8 cellular contexts compared by ENCODE assay signal in the genomic region with DNA sequence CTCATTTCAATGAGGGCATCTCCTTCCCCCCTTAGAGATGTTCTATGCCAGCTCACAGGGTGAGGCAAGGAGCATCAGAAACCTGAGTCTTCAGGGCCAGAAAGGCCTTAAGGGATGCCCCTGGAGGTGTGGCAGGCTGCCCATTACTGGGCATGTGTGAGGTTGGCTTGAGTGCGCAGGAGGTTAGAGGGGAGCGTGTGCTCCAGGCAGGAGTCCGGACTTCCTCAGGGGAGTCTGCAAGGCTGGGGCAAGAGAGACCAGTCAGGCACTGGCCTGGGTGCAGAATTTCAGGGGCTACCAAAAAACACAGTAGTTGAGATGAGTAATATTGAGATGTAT. TPM values are rescaled to one million over a fixed set of nuclear protein-coding genes. Genes with fewer than 3 reads are reported as not detected.
A peak's percentile ranks its signal among the peaks of the same experiment; 100 is the strongest.
DNase-seq lines count a peak whose midpoint lies in the region; ATAC-seq and TF ChIP-seq lines count a peak whose summit lies in the region.
"Had no signal": no experiment of that assay in that cellular context is flagged by ENCODE, and none has a peak within 500 bp of the region (broad histone marks: within the 10 kb centered on the region; RNA-seq: fewer than 3 reads in every experiment).

No MANE protein-coding gene starts in this region.

- RAD21 ChIA-PET in HCT116 (lab: Charles Lee; ENCODE audit: low non-redundant PET in 1 of 2, low total read pairs in 2 of 2, uncharacterized antibody in 2 of 2, unreplicated experiment in 2 of 2): interaction anchor here in 1 of 2 experiments (0.6 kb wide), 1 partner anchor 921 kb away, joined by 3 read pairs; no protein-coding TSS in a partner anchor

- no peak overlapping the region for H2AFZ ChIP-seq in HCT116 (ENCODE audit: low read depth, low read length, poor library complexity, severe bottlenecking)

- TF ChIP-seq RAD21 in HCT116 (IDR thresholded peaks at IDR 0.05; ENCODE audit: low read depth): no peak

- H4K20me1 ChIP-seq in HCT116 (ENCODE audit: insufficient read depth): no peaks in the 10 kb centered on the region

- H3K4me3 ChIP-seq in HCT116 (replicated peaks in 1 of 2; ENCODE audit: low read depth in 1 of 2, low read length in 2 of 2) (peak overlapping the region; percentile 57 to 77), skeletal muscle satellite cell (ENCODE audit: low read length) (peak overlapping the region; percentile 87)

- H3K9me2 ChIP-seq in HCT116 (ENCODE audit: insufficient read depth): no peaks in the 10 kb centered on the region

- H3K36me3 ChIP-seq in HCT116 (ENCODE audit: control insufficient read depth in 1 of 2, insufficient read depth in 2 of 2, low read length in 2 of 2) (no peaks in the 10 kb centered on the region), skeletal muscle satellite cell (ENCODE audit: insufficient read depth, low read length) (peaks cover 32% of the 10 kb centered on the region)

- H3K79me2 ChIP-seq in HCT116 (ENCODE audit: insufficient read depth, low read length): no peaks in the 10 kb centered on the region

- H3K9me3 ChIP-seq in HCT116 (ENCODE audit: control insufficient read depth in 1 of 2, insufficient read depth in 1 of 2, low read depth in 1 of 2, low read length in 2 of 2) (no peaks in the 10 kb centered on the region), skeletal muscle satellite cell (replicated peaks; ENCODE audit: low read length) (no peaks in the 10 kb centered on the region)

- H3K27ac ChIP-seq in HCT116 (ENCODE audit: low read depth, low read length): peak overlapping the region; percentile 94

- TSS peak; percentile 35 for BruUV-seq in HCT116 (replicated peaks; lab: Mats Ljungman, UMichigan)

- ATAC-seq in HCT116: peak; percentile 10
- ATAC-seq in GM21723 (IDR thresholded peaks at IDR 0.05; ENCODE audit: unreplicated experiment): no peak

- POLR2A ChIA-PET in HCT116 (lab: Charles Lee): interaction anchor here (0.6 kb wide), 1 partner anchor 29 kb away, joined by 3 read pairs; no protein-coding TSS in a partner anchor

- TF ChIP-seq CTCF in HCT116 (IDR thresholded peaks at IDR 0.05 in 2 of 3, conservative IDR thresholded peaks at IDR 0.05 in 1 of 3; ENCODE audit: borderline replicate concordance in 1 of 3, insufficient read depth in 1 of 3, low read depth in 2 of 3, low read length in 2 of 3): no peak

- CTCF ChIA-PET in HCT116 (lab: Charles Lee): interaction anchor here (0.6 to 2.7 kb wide), 13 partner anchors 8 to 504 kb away, joined by 3 to 13 read pairs (median 6); a partner anchor contains a TSS

- H3K4me2 ChIP-seq in HCT116 (ENCODE audit: low read length) (peak overlapping the region; percentile 91), skeletal muscle satellite cell (ENCODE audit: low read length) (peak overlapping the region; percentile 97)

- H3K27me3 ChIP-seq in HCT116 (ENCODE audit: insufficient read depth, low read length): no peaks in the 10 kb centered on the region
- H3K27me3 ChIP-seq in skeletal muscle satellite cell (ENCODE audit: control insufficient read depth, insufficient read depth, low read length): no peaks in the 10 kb centered on the region

- DNase-seq in HCT116 (ENCODE audit: low read depth, low spot score) (no peak), T1000 (lab: John Stamatoyannopoulos, UW) (peak; percentile 19), glomerular visceral epithelial cell (ENCODE audit: extremely low spot score) (peak; percentile 72), HCEC 1CT (no peak)
- DNase-seq in activated CD8-positive, alpha-beta memory T cell treated with anti-CD3 and anti-CD28 coated beads, Interleukin-2, amount 50 U/mL, for 4 hours: no peak

- TF ChIP-seq POLR2A in HCT116 (IDR thresholded peaks at IDR 0.05; ENCODE audit: borderline replicate concordance, extremely low read depth, insufficient read depth, insufficient read length): no peak

- peak overlapping the region; percentile 79 for H3K9ac ChIP-seq in HCT116 (ENCODE audit: low read length)
- H3K9ac ChIP-seq in skeletal muscle satellite cell (ENCODE audit: low read depth, low read length): peak overlapping the region; percentile 88

- peaks cover 27 to 46% of the 10 kb centered on the region in 2 experiments for H3K4me1 ChIP-seq in HCT116 (ENCODE audit: control insufficient read depth in 1 of 2, insufficient read depth in 2 of 2, low read length in 2 of 2)
- peaks cover 72% of the 10 kb centered on the region for H3K4me1 ChIP-seq in skeletal muscle satellite cell (ENCODE audit: control insufficient read depth, insufficient read depth, low read length)

- intact Hi-C loops in HCT116 (cut with micrococcal nuclease): no loop called here

TF ChIP-seq in HCT116, 20 proteins besides CTCF, POLR2A, EP300 and RAD21:
- no peak for TF ChIP-seq TCF7L2 (IDR thresholded peaks at IDR 0.05; ENCODE audit: borderline replicate concordance, extremely low read depth, insufficient read depth, insufficient read length)
- TF ChIP-seq ZFX (IDR thresholded peaks at IDR 0.05): no peak
- TF ChIP-seq CEBPB (IDR thresholded peaks at IDR 0.05; ENCODE audit: low read depth): no peak
- TF ChIP-seq, protein P1, sequence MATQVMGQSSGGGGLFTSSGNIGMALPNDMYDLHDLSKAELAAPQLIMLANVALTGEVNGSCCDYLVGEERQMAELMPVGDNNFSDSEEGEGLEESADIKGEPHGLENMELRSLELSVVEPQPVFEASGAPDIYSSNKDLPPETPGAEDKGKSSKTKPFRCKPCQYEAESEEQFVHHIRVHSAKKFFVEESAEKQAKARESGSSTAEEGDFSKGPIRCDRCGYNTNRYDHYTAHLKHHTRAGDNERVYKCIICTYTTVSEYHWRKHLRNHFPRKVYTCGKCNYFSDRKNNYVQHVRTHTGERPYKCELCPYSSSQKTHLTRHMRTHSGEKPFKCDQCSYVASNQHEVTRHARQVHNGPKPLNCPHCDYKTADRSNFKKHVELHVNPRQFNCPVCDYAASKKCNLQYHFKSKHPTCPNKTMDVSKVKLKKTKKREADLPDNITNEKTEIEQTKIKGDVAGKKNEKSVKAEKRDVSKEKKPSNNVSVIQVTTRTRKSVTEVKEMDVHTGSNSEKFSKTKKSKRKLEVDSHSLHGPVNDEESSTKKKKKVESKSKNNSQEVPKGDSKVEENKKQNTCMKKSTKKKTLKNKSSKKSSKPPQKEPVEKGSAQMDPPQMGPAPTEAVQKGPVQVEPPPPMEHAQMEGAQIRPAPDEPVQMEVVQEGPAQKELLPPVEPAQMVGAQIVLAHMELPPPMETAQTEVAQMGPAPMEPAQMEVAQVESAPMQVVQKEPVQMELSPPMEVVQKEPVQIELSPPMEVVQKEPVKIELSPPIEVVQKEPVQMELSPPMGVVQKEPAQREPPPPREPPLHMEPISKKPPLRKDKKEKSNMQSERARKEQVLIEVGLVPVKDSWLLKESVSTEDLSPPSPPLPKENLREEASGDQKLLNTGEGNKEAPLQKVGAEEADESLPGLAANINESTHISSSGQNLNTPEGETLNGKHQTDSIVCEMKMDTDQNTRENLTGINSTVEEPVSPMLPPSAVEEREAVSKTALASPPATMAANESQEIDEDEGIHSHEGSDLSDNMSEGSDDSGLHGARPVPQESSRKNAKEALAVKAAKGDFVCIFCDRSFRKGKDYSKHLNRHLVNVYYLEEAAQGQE (IDR thresholded peaks at IDR 0.05; ENCODE audit: low read depth): no peak
- no peak for TF ChIP-seq ELF1 (IDR thresholded peaks at IDR 0.05; ENCODE audit: borderline replicate concordance, low read depth)
- TF ChIP-seq, protein P2, sequence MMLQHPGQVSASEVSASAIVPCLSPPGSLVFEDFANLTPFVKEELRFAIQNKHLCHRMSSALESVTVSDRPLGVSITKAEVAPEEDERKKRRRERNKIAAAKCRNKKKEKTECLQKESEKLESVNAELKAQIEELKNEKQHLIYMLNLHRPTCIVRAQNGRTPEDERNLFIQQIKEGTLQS (IDR thresholded peaks at IDR 0.05): no peak
- TF ChIP-seq, protein P3, sequence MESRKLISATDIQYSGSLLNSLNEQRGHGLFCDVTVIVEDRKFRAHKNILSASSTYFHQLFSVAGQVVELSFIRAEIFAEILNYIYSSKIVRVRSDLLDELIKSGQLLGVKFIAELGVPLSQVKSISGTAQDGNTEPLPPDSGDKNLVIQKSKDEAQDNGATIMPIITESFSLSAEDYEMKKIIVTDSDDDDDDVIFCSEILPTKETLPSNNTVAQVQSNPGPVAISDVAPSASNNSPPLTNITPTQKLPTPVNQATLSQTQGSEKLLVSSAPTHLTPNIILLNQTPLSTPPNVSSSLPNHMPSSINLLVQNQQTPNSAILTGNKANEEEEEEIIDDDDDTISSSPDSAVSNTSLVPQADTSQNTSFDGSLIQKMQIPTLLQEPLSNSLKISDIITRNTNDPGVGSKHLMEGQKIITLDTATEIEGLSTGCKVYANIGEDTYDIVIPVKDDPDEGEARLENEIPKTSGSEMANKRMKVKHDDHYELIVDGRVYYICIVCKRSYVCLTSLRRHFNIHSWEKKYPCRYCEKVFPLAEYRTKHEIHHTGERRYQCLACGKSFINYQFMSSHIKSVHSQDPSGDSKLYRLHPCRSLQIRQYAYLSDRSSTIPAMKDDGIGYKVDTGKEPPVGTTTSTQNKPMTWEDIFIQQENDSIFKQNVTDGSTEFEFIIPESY (IDR thresholded peaks at IDR 0.05; ENCODE audit: extremely low read depth, insufficient replicate concordance, low read length): no peak
- TF ChIP-seq SRF (IDR thresholded peaks at IDR 0.05; ENCODE audit: low read depth): no peak
- TF ChIP-seq SIN3A (IDR thresholded peaks at IDR 0.05; ENCODE audit: low read depth): no peak

RNA-seq across cellular contexts. Expression of a gene that starts 1.9 kb away (rescaled TPM):
- 14.9 TPM for total RNA-seq in HCT116 (2021; ENCODE audit: unreplicated experiment)
- polyA plus RNA-seq in HCT116 (2012): 18.6 and 21.7 TPM in 2 replicates
- 68.4 and 222 TPM in 2 replicates for total RNA-seq in skeletal muscle satellite cell (2012; rRNA removed)

RNA-seq across cellular contexts. Expression of a gene that starts 54.8 kb away (rescaled TPM):
- total RNA-seq in HCT116 (2021; ENCODE audit: unreplicated experiment): not detected
- polyA plus RNA-seq in HCT116 (2012): not detected in 2 replicates
- total RNA-seq in skeletal muscle satellite cell (2012; rRNA removed): not detected in 2 replicates
- total RNA-seq: pulmonary artery endothelial cell had no signal

Comparison
In these comparisons a context has a peak if more than half of its experiments do, and no peak if none do; other contexts are left out.
1. DNase-seq: peak in T1000 (single experiment) and glomerular visceral epithelial cell (single experiment); none in HCT116 (single experiment), HCEC 1CT (single experiment) and activated CD8-positive, alpha-beta memory T cell treated with anti-CD3 and anti-CD28 coated beads, Interleukin-2, amount 50 U/mL, for 4 hours (single experiment).